1 cellular context compared by ENCODE assay signal in genomic region chr22:20038574-20038973, GRCh38.
TF ChIP-seq lines count a peak whose summit lies in the region.

No MANE protein-coding gene starts in this region.

TF ChIP-seq in GM12878, 131 proteins besides CTCF, POLR2A, EP300 and RAD21:
- no peak for TF ChIP-seq RB1 (IDR thresholded peaks at IDR 0.05; ENCODE audit: borderline replicate concordance)
- no peak for TF ChIP-seq KLF5 (IDR thresholded peaks at IDR 0.05; ENCODE audit: partially characterized antibody)
- TF ChIP-seq REST (IDR thresholded peaks at IDR 0.05; ENCODE audit: low read depth, low read length): no peak
- TF ChIP-seq YY1 (IDR thresholded peaks at IDR 0.05; ENCODE audit: low read depth, low read length): no peak
- TF ChIP-seq ZNF687 (IDR thresholded peaks at IDR 0.05): no peak
- no peak for TF ChIP-seq MEF2B (IDR thresholded peaks at IDR 0.05; ENCODE audit: partially characterized antibody, poor library complexity, severe bottlenecking)
- no peak for TF ChIP-seq POU2F2 (IDR thresholded peaks at IDR 0.05; ENCODE audit: borderline replicate concordance, low read depth, low read length)
- TF ChIP-seq BRCA1 (IDR thresholded peaks at IDR 0.05; ENCODE audit: low read depth, low read length): no peak
- TF ChIP-seq HCFC1 (IDR thresholded peaks at IDR 0.05; ENCODE audit: low read length): no peak
